ENCODE assay signal across 2 cellular contexts in genomic region chr1:110768595-110768994, GRCh38.
TF ChIP-seq lines count a peak whose summit lies in the region.

No MANE protein-coding gene starts in this region.

TF ChIP-seq in IMR-90, 13 proteins besides CTCF, POLR2A, EP300 and RAD21:
- no peak for TF ChIP-seq FOS (IDR thresholded peaks at IDR 0.05; ENCODE audit: low read depth, low read length)
- no peak for TF ChIP-seq MAFK (IDR thresholded peaks at IDR 0.05; ENCODE audit: low read depth, low read length)
- peak; percentile 53 for TF ChIP-seq CEBPB (IDR thresholded peaks at IDR 0.05; ENCODE audit: low read depth, low read length)
- TF ChIP-seq MXI1 (IDR thresholded peaks at IDR 0.05; ENCODE audit: borderline replicate concordance, low read depth, low read length), result no peak

TF ChIP-seq in H1, 55 proteins besides CTCF, POLR2A, EP300 and RAD21:
- TF ChIP-seq RXRA (IDR thresholded peaks at IDR 0.05; ENCODE audit: insufficient read depth, low read depth, low read length), result no peak
- TF ChIP-seq SIN3A (conservative IDR thresholded peaks at IDR 0.05 in 1 of 2, IDR thresholded peaks at IDR 0.05 in 1 of 2; ENCODE audit: low read depth in 1 of 2, low read length in 2 of 2), result no peak
- TF ChIP-seq CHD1 (IDR thresholded peaks at IDR 0.05; ENCODE audit: low read depth, low read length), result no peak
- TF ChIP-seq CEBPB (IDR thresholded peaks at IDR 0.05; ENCODE audit: low read depth, low read length), result peak; percentile 49; the same call in 1 of the 2 replicates
- TF ChIP-seq TEAD4 (IDR thresholded peaks at IDR 0.05; ENCODE audit: low read depth, low read length), result no peak
- TF ChIP-seq RNF2 (IDR thresholded peaks at IDR 0.05; ENCODE audit: borderline replicate concordance, low read depth, low read length, missing control alignments, poor library complexity, severe bottlenecking), result no peak
- no peak for TF ChIP-seq EZH2 (IDR thresholded peaks at IDR 0.05; ENCODE audit: low read depth, low read length, severe bottlenecking)
- no peak for TF ChIP-seq GTF2F1 (IDR thresholded peaks at IDR 0.05; ENCODE audit: borderline replicate concordance, low read depth, low read length)
- TF ChIP-seq TCF12 (IDR thresholded peaks at IDR 0.05; ENCODE audit: low read depth, low read length), result no peak
